Comparison of ENCODE assay signal across 9 cellular contexts in the genomic region with DNA sequence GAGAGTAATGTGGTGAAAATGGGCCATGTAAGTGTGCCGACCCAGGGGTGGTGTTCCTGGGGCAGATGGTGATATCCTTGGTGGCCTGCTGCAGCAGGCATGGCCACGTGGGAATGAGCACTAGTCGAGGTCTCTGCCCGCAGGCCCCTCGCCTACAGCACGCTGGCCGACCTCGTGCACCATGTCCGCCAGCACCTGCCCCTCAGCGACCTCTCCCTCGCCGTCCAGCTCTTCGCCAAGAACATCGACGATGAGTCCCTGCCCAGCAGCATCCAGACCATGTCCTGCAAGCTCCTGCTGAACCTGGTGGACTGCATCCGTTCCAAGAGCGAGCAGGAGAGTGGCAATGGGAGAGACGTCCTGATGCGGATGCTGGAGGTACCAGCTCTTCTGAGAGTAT. TPM values are rescaled to one million over a fixed set of nuclear protein-coding genes. Genes with fewer than 3 reads are reported as not detected.
"Had no signal": no experiment of that assay in that cellular context is flagged by ENCODE, and none has a peak within 500 bp of the region (broad histone marks: within the 10 kb centered on the region; RNA-seq: fewer than 3 reads in every experiment).

No MANE protein-coding gene starts in this region.

- H2AFZ ChIP-seq: GM23338 had no signal

- ATAC-seq: GM23338, HepG2 had no signal

- FAIRE-seq: H1, H54, HepG2 had no signal

- DNase-seq: H9, HCEC 1CT had no signal

- H3K4me2 ChIP-seq: GM23338 had no signal

- H3K9me3 Mint-ChIP-seq: IgD-negative memory B cell had no signal

- H3K4me3 ChIP-seq: GM23338 had no signal

- H3K27me3 Mint-ChIP-seq: IgD-negative memory B cell had no signal

- H3K27ac Mint-ChIP-seq: GM23338 had no signal

- H3K4me3 Mint-ChIP-seq: GM23338, H9, IgD-negative memory B cell had no signal

- H3K27ac ChIP-seq: HL-60 had no signal

- H3K4me1 Mint-ChIP-seq: GM23338, H9 had no signal

RNA-seq across cellular contexts. Expression of a gene that starts 38.8 kb away (rescaled TPM):
- total RNA-seq: HepG2, HT1080 had no signal
- polyA plus RNA-seq: HepG2, IgD-negative memory B cell had no signal
